ENCODE assay signal across 16 cellular contexts in the genomic region with DNA sequence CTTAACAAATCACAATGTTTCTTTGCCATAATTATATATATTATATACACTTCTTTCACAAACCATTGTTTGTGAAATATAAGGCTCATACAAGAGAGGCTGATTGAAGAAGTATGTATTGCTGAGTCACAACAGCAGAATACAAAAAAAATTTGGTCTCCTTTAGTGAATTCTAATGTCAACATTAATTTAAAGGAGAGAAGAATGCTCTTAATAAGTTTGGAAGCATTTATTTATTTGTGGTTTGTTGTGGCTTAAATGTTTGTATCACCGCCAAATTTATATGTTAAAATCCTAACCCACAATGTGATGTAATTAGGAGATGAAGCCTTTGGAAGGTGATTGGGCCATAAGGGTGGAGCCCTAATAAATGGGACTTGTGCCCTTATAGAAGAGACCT.
DNase-seq lines count a peak whose midpoint lies in the region; TF ChIP-seq lines count a peak whose summit lies in the region.
"Had no signal": no experiment of that assay in that cellular context is flagged by ENCODE, and none has a peak within 500 bp of the region (broad histone marks: within the 10 kb centered on the region; RNA-seq: fewer than 3 reads in every experiment).

No MANE protein-coding gene starts in this region.

- no peak overlapping the region for H3K27ac Mint-ChIP-seq in activated T-cell treated with anti-CD3 and anti-CD28 coated beads, Interleukin-2, amount 50 U/mL, for 24 hours
- H3K27ac Mint-ChIP-seq in activated CD4-positive, alpha-beta T cell treated with anti-CD3 and anti-CD28 coated beads, Interleukin-2, amount 10 ng/mL, durations not matched to agents 24 days and 14 days: no peak overlapping the region

- H3K4me2 ChIP-seq in GM23248 (ENCODE audit: unreplicated experiment): no peak overlapping the region
- H3K4me2 ChIP-seq in SK-N-SH: no peak overlapping the region

- H3F3A ChIP-seq in GM23248 (ENCODE audit: insufficient read depth) (peaks cover 9% of the 10 kb centered on the region; the same call in 1 of the 2 replicates), SK-N-SH (replicated peaks; ENCODE audit: insufficient read depth) (peaks cover 16% of the 10 kb centered on the region)

- H3K36me3 Mint-ChIP-seq in activated T-cell treated with anti-CD3 and anti-CD28 coated beads, Interleukin-2, amount 50 U/mL, for 24 hours (ENCODE audit: low read depth): peaks cover 2% of the 10 kb centered on the region
- no peaks in the 10 kb centered on the region for H3K36me3 Mint-ChIP-seq in activated CD4-positive, alpha-beta T cell treated with anti-CD3 and anti-CD28 coated beads, Interleukin-2, amount 10 ng/mL, durations not matched to agents 24 days and 14 days (ENCODE audit: low read depth)

- H3K9ac ChIP-seq in GM23248 (no peak overlapping the region), SK-N-SH (no peak overlapping the region)

- in situ Hi-C loops in GM23248 (cut with MboI): no loop called here

- H3K36me3 ChIP-seq in GM23248 (ENCODE audit: low read depth) (no peaks in the 10 kb centered on the region), SK-N-SH (replicated peaks in 1 of 2; ENCODE audit: control insufficient read depth in 1 of 2, insufficient read depth in 2 of 2, low read length in 1 of 2) (no peaks in the 10 kb centered on the region)
- H3K36me3 ChIP-seq: tibial nerve had no signal

- H3K27me3 Mint-ChIP-seq in activated T-cell treated with anti-CD3 and anti-CD28 coated beads, Interleukin-2, amount 50 U/mL, for 24 hours: no peaks in the 10 kb centered on the region
- peaks cover 3% of the 10 kb centered on the region for H3K27me3 Mint-ChIP-seq in activated CD4-positive, alpha-beta T cell treated with anti-CD3 and anti-CD28 coated beads, Interleukin-2, amount 10 ng/mL, durations not matched to agents 24 days and 14 days
- H3K27me3 Mint-ChIP-seq: natural killer cell treated with Interleukin-12 subunit alpha and Interleukin-12 subunit beta and Interleukin-15 and Interleukin-18, amount 100 ng/mL, for 72 hours had no signal

- H3K27ac ChIP-seq in GM23248 (no peak overlapping the region), SK-N-SH (ENCODE audit: low read depth in 2 of 2, low read length in 1 of 2) (peak overlapping the region in 1 of 2 experiments; percentile 89; a peak in 1 of 4 replicates), caudate nucleus (ENCODE audit: low read depth, low read length) (no peak overlapping the region)
- H3K27ac ChIP-seq: tibial nerve, VCaP had no signal

- no peak for TF ChIP-seq RAD21 in SK-N-SH (IDR thresholded peaks at IDR 0.05; ENCODE audit: low read length)

- CTCF ChIA-PET in SK-N-SH (lab: Yijun Ruan, JAX): interaction anchor here (1.5 to 2.5 kb wide), 2 partner anchors 12 to 902 kb away, joined by 6 to 13 read pairs; no protein-coding TSS in a partner anchor

- POLR2A ChIA-PET in SK-N-SH (lab: Yijun Ruan, JAX): no interaction called here

- H3K9me2 ChIP-seq in GM23248 (ENCODE audit: insufficient read depth) (peaks cover 3% of the 10 kb centered on the region; the same call in 1 of the 2 replicates), SK-N-SH (no peaks in the 10 kb centered on the region)

- H3K27me3 ChIP-seq in GM23248 (replicated peaks; ENCODE audit: insufficient read depth) (0 out of 2 replicates have a peak, but pooled peaks cover 4% of the 10 kb centered on the region), SK-N-SH (ENCODE audit: insufficient read depth) (no peaks in the 10 kb centered on the region)
- H3K27me3 ChIP-seq: tibial nerve had no signal

- H3K4me1 ChIP-seq in GM23248 (ENCODE audit: insufficient read depth) (peaks cover 14% of the 10 kb centered on the region), SK-N-SH (ENCODE audit: control insufficient read depth in 1 of 2, insufficient read depth in 2 of 2, low read depth in 1 of 2, low read length in 1 of 2) (peaks cover 0 to 11% of the 10 kb centered on the region in 2 experiments; a peak in 2 of 4 replicates)

- H3K4me1 Mint-ChIP-seq in activated T-cell treated with anti-CD3 and anti-CD28 coated beads, Interleukin-2, amount 50 U/mL, for 24 hours (ENCODE audit: low read depth): peaks cover 46% of the 10 kb centered on the region
- H3K4me1 Mint-ChIP-seq in activated CD4-positive, alpha-beta T cell treated with anti-CD3 and anti-CD28 coated beads, Interleukin-2, amount 10 ng/mL, durations not matched to agents 24 days and 14 days: peaks cover 43% of the 10 kb centered on the region

- DNase-seq in AG10803 (ENCODE audit: low read depth): peak; percentile 43
- DNase-seq in GM23248: peak; percentile 14
- no peak for DNase-seq in SK-N-SH
- peak; percentile 22 for DNase-seq in fibroblast of mammary gland (ENCODE audit: low read depth)
- DNase-seq in activated T-cell treated with anti-CD3 and anti-CD28 coated beads, Interleukin-2, amount 50 U/mL, for 24 hours: no peak
- DNase-seq in caudate nucleus (lab: John Stamatoyannopoulos, UW): no peak
- DNase-seq in cerebellar nuclear complex (lab: John Stamatoyannopoulos, UW): no peak
- DNase-seq in activated CD4-positive, alpha-beta T cell treated with anti-CD3 and anti-CD28 coated beads, Interleukin-2, amount 10 ng/mL, durations not matched to agents 24 days and 14 days: no peak
- DNase-seq: activated gamma-delta T cell; DMS153; effector CD4-positive, alpha-beta T cell; H7; NCI-H2171 treated with DMSO at 0.1 percent for 48 hours had no signal

- WGBS in GM23248 (ENCODE audit: low coverage in 1 of 2, low lambda C conversion rate in 2 of 2, missing lambda C conversion rate in 2 of 2), 2 experiments: 91 to 100% methylated on average over 1 of the region's 1 CpG
- WGBS in SK-N-SH (ENCODE audit: low lambda C conversion rate): 90% methylated on average over 1 of the region's 1 CpG

- H3K4me3 ChIP-seq in AG10803 (ENCODE audit: low read length): no peak overlapping the region
- no peak overlapping the region for H3K4me3 ChIP-seq in GM23248
- no peak overlapping the region for H3K4me3 ChIP-seq in SK-N-SH (ENCODE audit: low read depth in 2 of 2, low read length in 1 of 2)
- H3K4me3 ChIP-seq in fibroblast of mammary gland (ENCODE audit: control insufficient read depth, low read depth, low read length): no peak overlapping the region
- H3K4me3 ChIP-seq: tibial nerve had no signal

- no peaks in the 10 kb centered on the region for H3K9me3 ChIP-seq in GM23248 (ENCODE audit: low read depth)
- no peaks in the 10 kb centered on the region for H3K9me3 ChIP-seq in SK-N-SH
- H3K9me3 ChIP-seq: tibial nerve had no signal

- H4K20me1 ChIP-seq in GM23248 (ENCODE audit: insufficient read depth) (no peaks in the 10 kb centered on the region), SK-N-SH (ENCODE audit: insufficient read depth) (no peaks in the 10 kb centered on the region)

- intact Hi-C loops in activated CD4-positive, alpha-beta T cell treated with anti-CD3 and anti-CD28 coated beads, Interleukin-2, amount 10 ng/mL, durations not matched to agents 24 days and 14 days (cut with micrococcal nuclease): loop anchor here (10.0 kb wide), 1 partner anchor 241 kb away; the partner anchor contains the start of gene FAM174A

- H3K9me3 Mint-ChIP-seq in activated T-cell treated with anti-CD3 and anti-CD28 coated beads, Interleukin-2, amount 50 U/mL, for 24 hours: peaks cover 2% of the 10 kb centered on the region
- peaks cover 6% of the 10 kb centered on the region for H3K9me3 Mint-ChIP-seq in activated CD4-positive, alpha-beta T cell treated with anti-CD3 and anti-CD28 coated beads, Interleukin-2, amount 10 ng/mL, durations not matched to agents 24 days and 14 days
- H3K9me3 Mint-ChIP-seq: natural killer cell treated with Interleukin-12 subunit alpha and Interleukin-12 subunit beta and Interleukin-15 and Interleukin-18, amount 100 ng/mL, for 72 hours had no signal

- H3K79me2 ChIP-seq in GM23248 (ENCODE audit: insufficient read depth) (no peaks in the 10 kb centered on the region), SK-N-SH (ENCODE audit: insufficient read depth) (no peaks in the 10 kb centered on the region)

- H3K4me3 Mint-ChIP-seq in activated T-cell treated with anti-CD3 and anti-CD28 coated beads, Interleukin-2, amount 50 U/mL, for 24 hours: no peak overlapping the region
- no peak overlapping the region for H3K4me3 Mint-ChIP-seq in activated CD4-positive, alpha-beta T cell treated with anti-CD3 and anti-CD28 coated beads, Interleukin-2, amount 10 ng/mL, durations not matched to agents 24 days and 14 days
- H3K4me3 Mint-ChIP-seq: natural killer cell treated with Interleukin-12 subunit alpha and Interleukin-12 subunit beta and Interleukin-15 and Interleukin-18, amount 100 ng/mL, for 72 hours had no signal

- TF ChIP-seq EP300 in SK-N-SH (IDR thresholded peaks at IDR 0.05; ENCODE audit: borderline replicate concordance in 1 of 2, low read depth in 1 of 2, low read length in 1 of 2): peak in 1 of 2 experiments; percentile 23; a peak in 1 of 4 replicates

- TF ChIP-seq CTCF in AG10803 (conservative IDR thresholded peaks at IDR 0.05; ENCODE audit: low read length) (no peak), SK-N-SH (IDR thresholded peaks at IDR 0.05) (no peak), fibroblast of mammary gland (conservative IDR thresholded peaks at IDR 0.05; ENCODE audit: control insufficient read depth, insufficient read depth, low read depth, low read length) (no peak)

- no peak overlapping the region; the same call in 1 of the 2 replicates for H2AFZ ChIP-seq in GM23248
- no peak overlapping the region for H2AFZ ChIP-seq in SK-N-SH (ENCODE audit: low read depth)

TF ChIP-seq in SK-N-SH, 30 proteins besides CTCF, POLR2A, EP300 and RAD21 (continues in another document):
- peak; percentile 60 for TF ChIP-seq PBX3 (IDR thresholded peaks at IDR 0.05)
- no peak; the same call in 1 of the 2 replicates for TF ChIP-seq TCF12 (IDR thresholded peaks at IDR 0.05)

Comparison
In these comparisons a context has a peak if more than half of its experiments do, and no peak if none do; other contexts are left out.
1. DNase-seq: peak in AG10803 (single experiment), GM23248 (single experiment) and fibroblast of mammary gland (single experiment); none in SK-N-SH (single experiment), activated T-cell treated with anti-CD3 and anti-CD28 coated beads, Interleukin-2, amount 50 U/mL, for 24 hours (single experiment), caudate nucleus (0 of 61), cerebellar nuclear complex (0 of 2) and activated CD4-positive, alpha-beta T cell treated with anti-CD3 and anti-CD28 coated beads, Interleukin-2, amount 10 ng/mL, durations not matched to agents 24 days and 14 days (single experiment).